Comparison of ENCODE assay signal across 18 cellular contexts in genomic region chr9:5718296-5719032, GRCh38.
DNase-seq lines count a peak whose midpoint lies in the region; ATAC-seq, FAIRE-seq and TF ChIP-seq lines count a peak whose summit lies in the region.
"Had no signal": no experiment of that assay in that cellular context is flagged by ENCODE, and none has a peak within 500 bp of the region (broad histone marks: within the 10 kb centered on the region; RNA-seq: fewer than 3 reads in every experiment).

No MANE protein-coding gene starts in this region.

- H3K4me3 ChIP-seq in A673 (ENCODE audit: low read depth, low read length, poor library complexity, severe bottlenecking) (no peak overlapping the region), HEK293 (ENCODE audit: low read depth, low read length) (no peak overlapping the region), kidney (ENCODE audit: low read length in 2 of 2) (no peak overlapping the region), aorta (ENCODE audit: low read length in 2 of 2) (no peak overlapping the region)
- H3K4me3 ChIP-seq: pancreas, SJSA1 had no signal

- POLR2A ChIA-PET in A673 (lab: Charles Lee; ENCODE audit: low non-redundant PET) (no interaction called here), HEK293 (lab: Yijun Ruan, JAX) (interaction anchor here (0.6 to 1.5 kb wide), 2 partner anchors 13 to 90 kb away, joined by 3 to 7 read pairs; partner anchors contain the start of gene RIC1)
- POLR2A ChIA-PET in activated CD4-positive, alpha-beta T cell treated with anti-CD3 and anti-CD28 coated beads, Interleukin-2, amount 10 ng/mL, durations not matched to agents 7 days and 5 days (lab: Charles Lee) = no interaction called here

- no peak overlapping the region for H3K9ac ChIP-seq in kidney (ENCODE audit: low read length in 2 of 2)

- H3K27me3 ChIP-seq in A673 (replicated peaks; ENCODE audit: insufficient read depth, low read depth, low read length, poor library complexity) (no peaks in the 10 kb centered on the region), aorta (ENCODE audit: control insufficient read depth in 1 of 2, insufficient read depth in 2 of 2, low read length in 1 of 2) (no peaks in the 10 kb centered on the region)
- H3K27me3 ChIP-seq: pancreas, SJSA1 had no signal

- peak; percentile 60 for FAIRE-seq in kidney (lab: Jason Lieb, UNC)
- FAIRE-seq: pancreas, TTC549 had no signal

- H3K4me1 ChIP-seq in A673 (ENCODE audit: insufficient read depth, low read length, poor library complexity, severe bottlenecking) (peaks cover 12% of the 10 kb centered on the region), HEK293 (ENCODE audit: control insufficient read depth, insufficient read depth, low read length) (peaks cover 6% of the 10 kb centered on the region), kidney (ENCODE audit: control insufficient read depth in 1 of 2, insufficient read depth in 1 of 2, low read depth in 1 of 2, low read length in 2 of 2) (peaks cover 0 to 3% of the 10 kb centered on the region in 2 donors), aorta (ENCODE audit: control insufficient read depth in 1 of 2, insufficient read depth in 2 of 2, low read length in 2 of 2) (no peaks in the 10 kb centered on the region)

- no peak overlapping the region for H3K4me3 Mint-ChIP-seq in T-helper 17 cell
- H3K4me3 Mint-ChIP-seq in activated CD4-positive, alpha-beta T cell treated with anti-CD3 and anti-CD28 coated beads, Interleukin-2, amount 10 ng/mL, durations not matched to agents 7 days and 5 days = no peak overlapping the region
- H3K4me3 Mint-ChIP-seq: activated T-helper 17 cell treated with anti-CD3 and anti-CD28 coated beads, Interleukin-2, amount 50 U/mL, for 72 hours; effector memory CD8-positive, alpha-beta T cell; immature natural killer cell had no signal

- H3K36me3 Mint-ChIP-seq in T-helper 17 cell (ENCODE audit: low read depth) = peaks cover 11% of the 10 kb centered on the region
- H3K36me3 Mint-ChIP-seq in activated CD4-positive, alpha-beta T cell treated with anti-CD3 and anti-CD28 coated beads, Interleukin-2, amount 10 ng/mL, durations not matched to agents 7 days and 5 days (ENCODE audit: low read depth) = peaks cover 59% of the 10 kb centered on the region

- peaks cover 11% of the 10 kb centered on the region for H3K4me1 Mint-ChIP-seq in T-helper 17 cell
- H3K4me1 Mint-ChIP-seq in activated CD4-positive, alpha-beta T cell treated with anti-CD3 and anti-CD28 coated beads, Interleukin-2, amount 10 ng/mL, durations not matched to agents 7 days and 5 days = no peaks in the 10 kb centered on the region
- H3K4me1 Mint-ChIP-seq: activated T-helper 17 cell treated with anti-CD3 and anti-CD28 coated beads, Interleukin-2, amount 50 U/mL, for 72 hours had no signal

- no peaks in the 10 kb centered on the region for H3K27me3 Mint-ChIP-seq in T-helper 17 cell
- no peaks in the 10 kb centered on the region for H3K27me3 Mint-ChIP-seq in activated CD4-positive, alpha-beta T cell treated with anti-CD3 and anti-CD28 coated beads, Interleukin-2, amount 10 ng/mL, durations not matched to agents 7 days and 5 days
- H3K27me3 Mint-ChIP-seq: activated T-helper 17 cell treated with anti-CD3 and anti-CD28 coated beads, Interleukin-2, amount 50 U/mL, for 72 hours; effector memory CD8-positive, alpha-beta T cell had no signal

- H3K27ac Mint-ChIP-seq in T-helper 17 cell = peak overlapping the region; percentile 21
- H3K27ac Mint-ChIP-seq in activated CD4-positive, alpha-beta T cell treated with anti-CD3 and anti-CD28 coated beads, Interleukin-2, amount 10 ng/mL, durations not matched to agents 7 days and 5 days = no peak overlapping the region
- H3K27ac Mint-ChIP-seq: activated T-helper 17 cell treated with anti-CD3 and anti-CD28 coated beads, Interleukin-2, amount 50 U/mL, for 72 hours had no signal

- CTCF ChIA-PET in A673 (lab: Charles Lee) = interaction anchor here (0.9 kb wide), 1 partner anchor 115 kb away, joined by 5 read pairs; the partner anchor contains the start of gene ERMP1
- CTCF ChIA-PET in HEK293 (lab: Yijun Ruan, JAX) = interaction anchor here (0.6 to 0.7 kb wide), 4 partner anchors 93 to 720 kb away, joined by 3 to 4 read pairs (median 3); no protein-coding TSS in a partner anchor
- CTCF ChIA-PET in activated CD4-positive, alpha-beta T cell treated with anti-CD3 and anti-CD28 coated beads, Interleukin-2, amount 10 ng/mL, durations not matched to agents 7 days and 5 days (lab: Charles Lee) = interaction anchor here (0.6 kb wide), 1 partner anchor 9 kb away, joined by 3 read pairs; no protein-coding TSS in a partner anchor

- no peak for ATAC-seq in T-helper 17 cell
- ATAC-seq in aorta (ENCODE audit: low FRiP score) = no peak
- ATAC-seq: activated T-helper 17 cell treated with anti-CD3 and anti-CD28 coated beads, Interleukin-2, amount 50 U/mL, for 72 hours; effector memory CD8-positive, alpha-beta T cell; pancreas had no signal

- BruUV-seq in A673 (replicated peaks; lab: Mats Ljungman, UMichigan) = no TSS peak

- peaks cover 7% of the 10 kb centered on the region for H3K9me3 ChIP-seq in A673 (ENCODE audit: low read depth, low read length, poor library complexity, severe bottlenecking)
- H3K9me3 ChIP-seq in HEK293 (ENCODE audit: control insufficient read depth, insufficient read depth, low read depth, low read length) = no peaks in the 10 kb centered on the region
- H3K9me3 ChIP-seq in T-helper 17 cell (ENCODE audit: control insufficient read depth, low read length, poor library complexity, severe bottlenecking) = no peaks in the 10 kb centered on the region
- peaks cover 0 to 4% of the 10 kb centered on the region in 2 donors for H3K9me3 ChIP-seq in kidney (ENCODE audit: control insufficient read depth in 1 of 2, low read length in 2 of 2)
- H3K9me3 ChIP-seq in aorta (ENCODE audit: control insufficient read depth, low read length) = no peaks in the 10 kb centered on the region
- H3K9me3 ChIP-seq: pancreas, SJSA1 had no signal

- H3K36me3 ChIP-seq in A673 (ENCODE audit: insufficient read depth, low read length, poor library complexity, severe bottlenecking) (peaks cover 9% of the 10 kb centered on the region), HEK293 (ENCODE audit: control insufficient read depth in 2 of 2, insufficient read depth in 1 of 2, low read length in 2 of 2) (peaks cover 0 to 29% of the 10 kb centered on the region in 2 experiments; a peak in 2 of 3 replicates), kidney (ENCODE audit: control insufficient read depth in 1 of 2, insufficient read depth in 2 of 2, low read length in 2 of 2) (peaks cover 0 to 5% of the 10 kb centered on the region in 2 donors), aorta (ENCODE audit: control insufficient read depth in 1 of 2, insufficient read depth in 2 of 2, low read length in 1 of 2) (no peaks in the 10 kb centered on the region)

- no peak for TF ChIP-seq CTCF in A673 (conservative IDR thresholded peaks at IDR 0.05; ENCODE audit: low read depth, low read length)
- no peak for TF ChIP-seq CTCF in HEK293 (tag by site-specific recombination; IDR thresholded peaks at IDR 0.05)
- TF ChIP-seq CTCF in kidney (IDR thresholded peaks at IDR 0.05; ENCODE audit: borderline replicate concordance, extremely low read depth, insufficient read depth) = no peak

- intact Hi-C loops in A673 (cut with micrococcal nuclease; ENCODE audit: unreplicated experiment) (no loop called here), kidney (cut with DNase I) (no loop called here), aorta (cut with DNase I) (no loop called here)

- peak overlapping the region; percentile 12 for H3K27ac ChIP-seq in A673 (ENCODE audit: low read depth, low read length, poor library complexity, severe bottlenecking)
- H3K27ac ChIP-seq in HEK293 (ENCODE audit: extremely low read depth, low read depth, low read length) = no peak overlapping the region
- no peak overlapping the region for H3K27ac ChIP-seq in kidney (ENCODE audit: low read depth in 2 of 2, low read length in 2 of 2)
- H3K27ac ChIP-seq in aorta (ENCODE audit: low read depth in 1 of 2, low read length in 2 of 2) = no peak overlapping the region
- H3K27ac ChIP-seq: HL-60, pancreas, SJSA1 had no signal

- peak; percentile 37 for DNase-seq in A673 (ENCODE audit: low spot score)
- no peak for DNase-seq in T-helper 17 cell
- no peak for DNase-seq in kidney
- DNase-seq in activated CD4-positive, alpha-beta T cell treated with anti-CD3 and anti-CD28 coated beads, Interleukin-2, amount 10 ng/mL, durations not matched to agents 7 days and 5 days = no peak
- DNase-seq in aorta = no peak
- DNase-seq in HK-2 (ENCODE audit: unreplicated experiment) = no peak
- no peak for DNase-seq in MV-4-11 (lab: John Stamatoyannopoulos, UW)
- DNase-seq: activated CD4-positive, alpha-beta T cell treated with anti-CD3 and anti-CD28 coated beads, Interleukin-2, amount 50 U/mL, for 4 hours; effector memory CD8-positive, alpha-beta T cell; immature natural killer cell; Kasumi-1; NCI-H2107; pancreas had no signal

- H3K9me3 Mint-ChIP-seq in activated CD4-positive, alpha-beta T cell treated with anti-CD3 and anti-CD28 coated beads, Interleukin-2, amount 10 ng/mL, durations not matched to agents 7 days and 5 days = peaks cover 15% of the 10 kb centered on the region
- H3K9me3 Mint-ChIP-seq: immature natural killer cell had no signal

TF ChIP-seq in HEK293, 187 proteins besides CTCF, POLR2A, EP300 and RAD21 (continues in another document):
- TF ChIP-seq FEZF1 (tag by site-specific recombination; IDR thresholded peaks at IDR 0.05) (peak; percentile 22; the same call in 1 of the 2 replicates), ZNF624 (tag by site-specific recombination; IDR thresholded peaks at IDR 0.05) (no peak), ZNF843 (tag by site-specific recombination; IDR thresholded peaks at IDR 0.05) (no peak), ZNF623 (tag by site-specific recombination; IDR thresholded peaks at IDR 0.05) (no peak), ZBTB6 (tag by site-specific recombination; IDR thresholded peaks at IDR 0.05) (no peak)
